In the genomic region with DNA sequence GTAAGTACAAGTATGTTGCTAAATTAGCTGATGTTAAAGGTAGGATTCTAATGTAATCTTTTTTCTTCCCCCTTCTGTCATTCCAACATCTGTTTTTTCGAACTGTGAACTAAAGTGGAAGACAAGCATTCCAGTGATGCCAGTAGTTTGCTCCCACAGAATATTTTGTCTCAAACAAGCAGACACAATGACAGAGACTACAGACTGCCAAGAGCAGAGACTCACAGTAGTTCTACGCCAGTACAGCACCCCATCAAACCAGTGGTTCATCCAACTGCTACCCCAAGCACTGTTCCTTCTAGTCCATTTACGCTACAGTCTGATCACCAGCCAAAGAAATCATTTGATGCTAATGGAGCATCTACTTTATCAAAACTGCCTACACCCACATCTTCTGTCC, we compare ENCODE assay signal across 24 cellular contexts.
A peak's percentile ranks its signal among the peaks of the same experiment; 100 is the strongest.
DNase-seq lines count a peak whose midpoint lies in the region; ATAC-seq, FAIRE-seq and TF ChIP-seq lines count a peak whose summit lies in the region.
"Had no signal": no experiment of that assay in that cellular context is flagged by ENCODE, and none has a peak within 500 bp of the region (broad histone marks: within the 10 kb centered on the region; RNA-seq: fewer than 3 reads in every experiment).

No MANE protein-coding gene starts in this region.

- H3K4me3 ChIP-seq in SK-N-SH (ENCODE audit: low read depth in 2 of 2, low read length in 1 of 2) (no peak overlapping the region), endodermal cell (ENCODE audit: low read length) (no peak overlapping the region)
- H3K4me3 ChIP-seq: psoas muscle, SJSA1, testis had no signal

- peak overlapping the region; percentile 15; the same call in 1 of the 2 replicates for H3K27ac Mint-ChIP-seq in HFFc6
- peak overlapping the region; percentile 45 for H3K27ac Mint-ChIP-seq in osteocyte (ENCODE audit: unreplicated experiment)
- no peak overlapping the region for H3K27ac Mint-ChIP-seq in endodermal cell
- H3K27ac Mint-ChIP-seq: activated CD8-positive, alpha-beta memory T cell treated with anti-CD3 and anti-CD28 coated beads, Interleukin-2, amount 10 ng/mL, durations not matched to agents 7 days and 5 days; T-helper 2 cell treated with Interferon-gamma antibody and Interleukin-4, amounts not matched to agents 5 μg/mL and 100 μg/mL, for 36 hours had no signal

- peaks cover 45% of the 10 kb centered on the region for H3K36me3 Mint-ChIP-seq in HFFc6 (ENCODE audit: low read depth)
- peaks cover 52% of the 10 kb centered on the region for H3K36me3 Mint-ChIP-seq in osteocyte (ENCODE audit: unreplicated experiment)
- H3K36me3 Mint-ChIP-seq in endodermal cell (ENCODE audit: low read depth) = peaks cover 60% of the 10 kb centered on the region

- ATAC-seq in SK-N-SH treated with all-trans-retinoic acid at 6 μM for 48 hours = peak; percentile 44
- ATAC-seq in HG03442 (IDR thresholded peaks at IDR 0.05; ENCODE audit: unreplicated experiment) = no peak
- no peak for ATAC-seq in HG02623 (IDR thresholded peaks at IDR 0.05; ENCODE audit: unreplicated experiment)
- ATAC-seq: activated CD8-positive, alpha-beta memory T cell treated with anti-CD3 and anti-CD28 coated beads, Interleukin-2, amount 10 ng/mL, durations not matched to agents 7 days and 5 days; PC-3; psoas muscle had no signal

- H2AFZ ChIP-seq in SK-N-SH (ENCODE audit: low read depth) = no peak overlapping the region

- DNase-seq in SK-N-SH (no peak), HFFc6 (peak; percentile 17), osteocyte (ENCODE audit: extremely low spot score, unreplicated experiment) (no peak), endodermal cell (no peak)
- DNase-seq: activated CD4-positive, CD25-positive, alpha-beta regulatory T cell treated with anti-CD3 and anti-CD28 coated beads, Interleukin-2, amount 50 U/mL, for 72 hours; activated CD8-positive, alpha-beta memory T cell treated with anti-CD3 and anti-CD28 coated beads, Interleukin-2, amount 10 ng/mL, durations not matched to agents 7 days and 5 days; anterior cingulate cortex; DMS153; naive B cell; NCI-H1436; NCI-H2171 treated with DMSO at 0.1 percent for 48 hours; NCI-H774; PC-3; psoas muscle; testis had no signal

- H3K9me3 ChIP-seq in SK-N-SH (no peaks in the 10 kb centered on the region), endodermal cell (ENCODE audit: control insufficient read depth, low read length) (no peaks in the 10 kb centered on the region)
- H3K9me3 ChIP-seq: psoas muscle, SJSA1, testis had no signal

- H3K4me1 ChIP-seq in SK-N-SH (ENCODE audit: control insufficient read depth in 1 of 2, insufficient read depth in 2 of 2, low read depth in 1 of 2, low read length in 1 of 2) (peaks cover 5 to 9% of the 10 kb centered on the region in 2 experiments; a peak in 3 of 4 replicates), endodermal cell (ENCODE audit: control insufficient read depth, insufficient read depth, low read length) (peaks cover 7% of the 10 kb centered on the region)
- H3K4me1 ChIP-seq: testis had no signal

- peaks cover 85% of the 10 kb centered on the region for H4K20me1 ChIP-seq in SK-N-SH (ENCODE audit: insufficient read depth)

- H3K27me3 ChIP-seq in SK-N-SH (ENCODE audit: insufficient read depth) = no peaks in the 10 kb centered on the region
- H3K27me3 ChIP-seq in endodermal cell (ENCODE audit: control insufficient read depth, insufficient read depth, low read length, poor library complexity, severe bottlenecking) = no peaks in the 10 kb centered on the region
- H3K27me3 ChIP-seq: SJSA1, testis had no signal

- H3K9me3 Mint-ChIP-seq in HFFc6 (no peaks in the 10 kb centered on the region), osteocyte (ENCODE audit: unreplicated experiment) (no peaks in the 10 kb centered on the region), endodermal cell (no peaks in the 10 kb centered on the region)
- H3K9me3 Mint-ChIP-seq: naive B cell; T-helper 2 cell treated with Interferon-gamma antibody and Interleukin-4, amounts not matched to agents 5 μg/mL and 100 μg/mL, for 36 hours had no signal

- H3K9me2 ChIP-seq in SK-N-SH = no peaks in the 10 kb centered on the region

- TF ChIP-seq EP300 in SK-N-SH (IDR thresholded peaks at IDR 0.05; ENCODE audit: borderline replicate concordance in 1 of 2, low read depth in 1 of 2, low read length in 1 of 2) = no peak

- TF ChIP-seq RAD21 in SK-N-SH (IDR thresholded peaks at IDR 0.05; ENCODE audit: low read length) = no peak

- 93% methylated on average over 3 of the region's 3 CpGs for WGBS in SK-N-SH (ENCODE audit: low lambda C conversion rate)
- 86 to 93% methylated on average over 1 to 3 of the region's 3 CpGs for WGBS in endodermal cell (ENCODE audit: insufficient coverage in 1 of 2, insufficient read length in 1 of 2), 2 experiments

- H3K4me1 Mint-ChIP-seq in HFFc6 (ENCODE audit: low read depth) (peaks cover 60% of the 10 kb centered on the region), osteocyte (ENCODE audit: unreplicated experiment) (peaks cover 40% of the 10 kb centered on the region), endodermal cell (peaks cover 51% of the 10 kb centered on the region)

- H3K27ac ChIP-seq in SK-N-SH (ENCODE audit: low read depth in 2 of 2, low read length in 1 of 2) (no peak overlapping the region; a peak in 1 of 4 replicates), endodermal cell (ENCODE audit: low read depth, low read length) (no peak overlapping the region)
- H3K27ac ChIP-seq: 22Rv1, C4-2B, epithelial cell of prostate, psoas muscle, SJSA1, testis had no signal

- H3K4me3 Mint-ChIP-seq in HFFc6 = 0 out of 2 replicates have a peak overlapping the region, but pooled peaks have one; percentile 32
- H3K4me3 Mint-ChIP-seq in osteocyte (ENCODE audit: unreplicated experiment) = peak overlapping the region; percentile 1
- H3K4me3 Mint-ChIP-seq in endodermal cell = no peak overlapping the region
- H3K4me3 Mint-ChIP-seq: activated CD8-positive, alpha-beta memory T cell treated with anti-CD3 and anti-CD28 coated beads, Interleukin-2, amount 10 ng/mL, durations not matched to agents 7 days and 5 days; naive B cell; T-helper 2 cell treated with Interferon-gamma antibody and Interleukin-4, amounts not matched to agents 5 μg/mL and 100 μg/mL, for 36 hours had no signal

- no peaks in the 10 kb centered on the region for H3K27me3 Mint-ChIP-seq in HFFc6 (ENCODE audit: insufficient read depth)
- no peaks in the 10 kb centered on the region for H3K27me3 Mint-ChIP-seq in osteocyte (ENCODE audit: unreplicated experiment)
- no peaks in the 10 kb centered on the region for H3K27me3 Mint-ChIP-seq in endodermal cell (ENCODE audit: insufficient read depth)
- H3K27me3 Mint-ChIP-seq: activated CD8-positive, alpha-beta memory T cell treated with anti-CD3 and anti-CD28 coated beads, Interleukin-2, amount 10 ng/mL, durations not matched to agents 7 days and 5 days; naive B cell had no signal

- H3K9ac ChIP-seq in SK-N-SH (no peak overlapping the region), endodermal cell (ENCODE audit: extremely low read depth, low read length, poor library complexity, severe bottlenecking) (no peak overlapping the region)

- CTCF ChIA-PET in SK-N-SH (lab: Yijun Ruan, JAX) = no interaction called here

- peaks cover 100% of the 10 kb centered on the region for H3K79me2 ChIP-seq in SK-N-SH (ENCODE audit: insufficient read depth)

- FAIRE-seq in endometrium (lab: Jason Lieb, UNC) = peak; percentile 18

- no peak for TF ChIP-seq CTCF in SK-N-SH (IDR thresholded peaks at IDR 0.05)
- no peak for TF ChIP-seq CTCF in HFFc6 (IDR thresholded peaks at IDR 0.05)
- TF ChIP-seq CTCF in osteocyte (IDR thresholded peaks at IDR 0.05) = no peak
- no peak for TF ChIP-seq CTCF in endodermal cell (conservative IDR thresholded peaks at IDR 0.05)

- POLR2A ChIA-PET in SK-N-SH (lab: Yijun Ruan, JAX) = no interaction called here

- H3F3A ChIP-seq in SK-N-SH (replicated peaks; ENCODE audit: insufficient read depth) = peaks cover 29% of the 10 kb centered on the region

- peaks cover 72 to 78% of the 10 kb centered on the region in 2 experiments for H3K36me3 ChIP-seq in SK-N-SH (replicated peaks in 1 of 2; ENCODE audit: control insufficient read depth in 1 of 2, insufficient read depth in 2 of 2, low read length in 1 of 2)
- peaks cover 100% of the 10 kb centered on the region for H3K36me3 ChIP-seq in endodermal cell (ENCODE audit: control insufficient read depth, insufficient read depth, low read length)

- H3K4me2 ChIP-seq in SK-N-SH = no peak overlapping the region

TF ChIP-seq in SK-N-SH treated with all-trans-retinoic acid at 6 μM for 48 hours, 23 proteins besides CTCF, POLR2A, EP300 and RAD21 (continues in another document):
- TF ChIP-seq TCF4 (CRISPR knock-in tag; IDR thresholded peaks at IDR 0.05; ENCODE audit: borderline replicate concordance) (no peak), OSR1 (CRISPR knock-in tag; IDR thresholded peaks at IDR 0.05) (no peak)

TF ChIP-seq in SK-N-SH, 30 proteins besides CTCF, POLR2A, EP300 and RAD21:
- TF ChIP-seq ELF1 (IDR thresholded peaks at IDR 0.05) = no peak
- TF ChIP-seq TEAD4 (IDR thresholded peaks at IDR 0.05; ENCODE audit: borderline replicate concordance, insufficient read depth) = no peak
- TF ChIP-seq, protein P1, sequence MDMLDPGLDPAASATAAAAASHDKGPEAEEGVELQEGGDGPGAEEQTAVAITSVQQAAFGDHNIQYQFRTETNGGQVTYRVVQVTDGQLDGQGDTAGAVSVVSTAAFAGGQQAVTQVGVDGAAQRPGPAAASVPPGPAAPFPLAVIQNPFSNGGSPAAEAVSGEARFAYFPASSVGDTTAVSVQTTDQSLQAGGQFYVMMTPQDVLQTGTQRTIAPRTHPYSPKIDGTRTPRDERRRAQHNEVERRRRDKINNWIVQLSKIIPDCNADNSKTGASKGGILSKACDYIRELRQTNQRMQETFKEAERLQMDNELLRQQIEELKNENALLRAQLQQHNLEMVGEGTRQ (IDR thresholded peaks at IDR 0.05; ENCODE audit: borderline replicate concordance, low read depth, low read length) = no peak
- TF ChIP-seq YY1 (IDR thresholded peaks at IDR 0.05; ENCODE audit: low read depth) = no peak
- TF ChIP-seq, protein P2, sequence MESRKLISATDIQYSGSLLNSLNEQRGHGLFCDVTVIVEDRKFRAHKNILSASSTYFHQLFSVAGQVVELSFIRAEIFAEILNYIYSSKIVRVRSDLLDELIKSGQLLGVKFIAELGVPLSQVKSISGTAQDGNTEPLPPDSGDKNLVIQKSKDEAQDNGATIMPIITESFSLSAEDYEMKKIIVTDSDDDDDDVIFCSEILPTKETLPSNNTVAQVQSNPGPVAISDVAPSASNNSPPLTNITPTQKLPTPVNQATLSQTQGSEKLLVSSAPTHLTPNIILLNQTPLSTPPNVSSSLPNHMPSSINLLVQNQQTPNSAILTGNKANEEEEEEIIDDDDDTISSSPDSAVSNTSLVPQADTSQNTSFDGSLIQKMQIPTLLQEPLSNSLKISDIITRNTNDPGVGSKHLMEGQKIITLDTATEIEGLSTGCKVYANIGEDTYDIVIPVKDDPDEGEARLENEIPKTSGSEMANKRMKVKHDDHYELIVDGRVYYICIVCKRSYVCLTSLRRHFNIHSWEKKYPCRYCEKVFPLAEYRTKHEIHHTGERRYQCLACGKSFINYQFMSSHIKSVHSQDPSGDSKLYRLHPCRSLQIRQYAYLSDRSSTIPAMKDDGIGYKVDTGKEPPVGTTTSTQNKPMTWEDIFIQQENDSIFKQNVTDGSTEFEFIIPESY (IDR thresholded peaks at IDR 0.05; ENCODE audit: borderline replicate concordance, low read depth) = no peak
